23 cellular contexts compared by ENCODE assay signal in the genomic region with DNA sequence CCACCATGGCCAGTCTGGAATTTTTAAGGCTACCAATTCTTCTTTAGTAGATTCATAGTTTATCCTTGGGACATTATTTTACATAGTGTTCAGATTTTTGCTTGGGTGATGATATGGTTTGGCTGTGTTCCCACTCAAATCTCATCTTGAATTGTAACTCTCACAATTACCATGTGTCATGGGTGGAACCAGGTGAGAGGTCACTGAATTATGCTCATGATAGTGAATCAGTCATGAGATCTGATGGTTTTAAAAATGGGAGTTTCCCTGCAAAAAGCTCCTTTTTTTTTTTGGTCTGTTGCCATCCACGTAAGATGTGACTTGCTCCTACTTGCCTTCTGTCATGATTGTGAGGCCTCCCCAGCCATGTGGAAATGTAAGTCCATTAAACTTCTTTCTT.
"Had no signal": no experiment of that assay in that cellular context is flagged by ENCODE, and none has a peak within 500 bp of the region (broad histone marks: within the 10 kb centered on the region; RNA-seq: fewer than 3 reads in every experiment).

No MANE protein-coding gene starts in this region.

- H3K27me3 Mint-ChIP-seq: dendritic cell treated with granulocyte-macrophage colony-stimulating factor and Interleukin-4, amounts not matched to agents 40 ng/mL and 50 ng/mL, for 4 days; effector memory CD8-positive, alpha-beta T cell; naive thymus-derived CD4-positive, alpha-beta T cell had no signal

- DNase-seq: colonic mucosa; cortex of kidney; effector CD8-positive, alpha-beta T cell; effector memory CD8-positive, alpha-beta T cell; endodermal cell; foreskin melanocyte; gastrocnemius medialis; glutamatergic neuron; head of caudate nucleus; heart right ventricle; hippocampal formation; left cardiac atrium; left lung; left ventricle myocardium superior; lower lobe of right lung; mesendoderm; midbrain; naive thymus-derived CD4-positive, alpha-beta T cell had no signal

- H3K9me3 ChIP-seq: colonic mucosa, esophagus muscularis mucosa, gastrocnemius medialis, lower lobe of right lung had no signal

- H3K4me1 Mint-ChIP-seq: endodermal cell; naive thymus-derived CD4-positive, alpha-beta T cell had no signal

- H3K36me3 ChIP-seq: colonic mucosa, esophagus muscularis mucosa, gastrocnemius medialis, heart right ventricle, left lung, lower lobe of right lung had no signal

- H3K4me3 ChIP-seq: colonic mucosa, esophagus muscularis mucosa, gastrocnemius medialis, heart right ventricle, left lung, lower lobe of right lung had no signal

- H3K4me3 Mint-ChIP-seq: dendritic cell treated with granulocyte-macrophage colony-stimulating factor and Interleukin-4, amounts not matched to agents 40 ng/mL and 50 ng/mL, for 4 days; effector memory CD8-positive, alpha-beta T cell; endodermal cell; naive thymus-derived CD4-positive, alpha-beta T cell had no signal

- H3K4me1 ChIP-seq: colonic mucosa, esophagus muscularis mucosa, gastrocnemius medialis, heart right ventricle, left lung, lower lobe of right lung had no signal

- H3K27me3 ChIP-seq: colonic mucosa, esophagus muscularis mucosa, gastrocnemius medialis, heart right ventricle, left lung had no signal

- H3K27ac Mint-ChIP-seq: dendritic cell treated with granulocyte-macrophage colony-stimulating factor and Interleukin-4, amounts not matched to agents 40 ng/mL and 50 ng/mL, for 4 days; effector memory CD8-positive, alpha-beta T cell; endodermal cell; naive thymus-derived CD4-positive, alpha-beta T cell had no signal

- H3K36me3 Mint-ChIP-seq: naive thymus-derived CD4-positive, alpha-beta T cell had no signal

- FAIRE-seq: endometrium, islet of Langerhans, keratinocyte had no signal

- ATAC-seq: effector memory CD8-positive, alpha-beta T cell; gastrocnemius medialis; heart right ventricle; left cardiac atrium; left lung; left ventricle myocardium superior; lower lobe of right lung; naive thymus-derived CD4-positive, alpha-beta T cell had no signal

- H3K27ac ChIP-seq: colonic mucosa, esophagus muscularis mucosa, gastrocnemius medialis, heart right ventricle, left lung, lower lobe of right lung had no signal
